Comparison of ENCODE assay signal across 7 cellular contexts in the genomic region with DNA sequence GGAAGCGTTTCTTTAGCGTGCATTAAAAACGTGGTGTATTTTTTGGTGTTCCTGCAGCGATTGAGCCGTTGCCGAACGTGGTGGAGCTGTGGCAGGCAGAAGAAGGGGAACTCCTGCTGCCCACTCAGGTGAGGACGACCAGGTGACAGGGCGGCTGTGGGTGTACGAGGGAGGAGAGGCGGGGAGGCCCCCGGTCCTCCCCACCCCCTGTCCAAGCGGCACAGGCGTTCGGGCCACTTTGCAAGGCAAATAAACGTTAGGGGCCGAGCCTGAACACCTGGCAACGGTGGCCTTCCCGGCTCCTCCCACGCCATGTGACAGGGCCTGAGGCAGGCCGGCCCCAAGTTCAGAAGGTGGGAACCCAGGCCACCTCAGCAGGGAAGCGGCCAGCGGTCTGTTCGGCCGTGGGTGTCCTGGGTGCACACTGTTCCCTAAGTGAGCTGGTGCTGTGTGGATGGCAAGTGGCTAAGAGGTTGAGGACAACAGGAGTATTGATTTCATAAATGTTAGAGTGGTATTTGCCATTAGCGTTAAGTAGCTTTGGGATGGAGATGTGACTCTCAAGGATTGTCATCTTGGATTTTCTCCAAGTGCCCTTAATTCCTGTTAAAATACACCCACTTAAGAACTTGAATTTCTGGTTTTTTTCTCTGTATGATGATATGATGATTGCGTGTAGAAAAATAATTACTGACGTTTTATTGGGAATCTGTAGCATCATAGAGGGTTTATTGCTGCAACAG. TPM values are rescaled to one million over a fixed set of nuclear protein-coding genes. Genes with fewer than 3 reads are reported as not detected.
A peak's percentile ranks its signal among the peaks of the same experiment; 100 is the strongest.
DNase-seq lines count a peak whose midpoint lies in the region; ATAC-seq, FAIRE-seq and TF ChIP-seq lines count a peak whose summit lies in the region.

No MANE protein-coding gene starts in this region.

- H3K4me1 Mint-ChIP-seq in T-helper 2 cell treated with Interferon-gamma antibody and Interleukin-4, amounts not matched to agents 5 μg/mL and 100 μg/mL, for 36 hours (ENCODE audit: low read depth) = peaks cover 58% of the 10 kb centered on the region
- H3K4me1 Mint-ChIP-seq in stimulated activated memory B cell treated with anti-CD40 and anti-IgM and Interleukin-4, amounts not matched to agents 10 μg/mL and 1 μg/mL and 100 μg/mL, for 72 hours = peaks cover 66% of the 10 kb centered on the region

- no peaks in the 10 kb centered on the region for H3K36me3 ChIP-seq in right lobe of liver

- peaks cover 29% of the 10 kb centered on the region for H3K36me3 Mint-ChIP-seq in T-helper 2 cell treated with Interferon-gamma antibody and Interleukin-4, amounts not matched to agents 5 μg/mL and 100 μg/mL, for 36 hours (ENCODE audit: low read depth)
- H3K36me3 Mint-ChIP-seq in stimulated activated memory B cell treated with anti-CD40 and anti-IgM and Interleukin-4, amounts not matched to agents 10 μg/mL and 1 μg/mL and 100 μg/mL, for 72 hours = peaks cover 31% of the 10 kb centered on the region

- intact Hi-C loops in right lobe of liver (cut with DNase I) = loop anchor here in 1 of 2 donors (10.0 kb wide), 1 partner anchor 107 kb away; no protein-coding TSS in a partner anchor

- TF ChIP-seq CTCF in choroid plexus epithelial cell (conservative IDR thresholded peaks at IDR 0.05; ENCODE audit: low read depth, low read length) (no peak), right lobe of liver (IDR thresholded peaks at IDR 0.05) (no peak)

- H3K4me1 ChIP-seq in right lobe of liver = peaks cover 0 to 39% (median 14%) of the 10 kb centered on the region in 4 donors

- no peaks in the 10 kb centered on the region for H3K27me3 Mint-ChIP-seq in T-helper 2 cell treated with Interferon-gamma antibody and Interleukin-4, amounts not matched to agents 5 μg/mL and 100 μg/mL, for 36 hours (ENCODE audit: low read depth)
- H3K27me3 Mint-ChIP-seq in stimulated activated memory B cell treated with anti-CD40 and anti-IgM and Interleukin-4, amounts not matched to agents 10 μg/mL and 1 μg/mL and 100 μg/mL, for 72 hours = no peaks in the 10 kb centered on the region

- peak; percentile 66; the same call in 1 of the 2 replicates for TF ChIP-seq POLR2A in GM12892 (IDR thresholded peaks at IDR 0.05; ENCODE audit: low read depth, low read length)
- peak; percentile 74 for TF ChIP-seq POLR2A in right lobe of liver (IDR thresholded peaks at IDR 0.05)

- WGBS in right lobe of liver (ENCODE audit: insufficient coverage, low coverage, low lambda C conversion rate, missing lambda C conversion rate) = under 1% methylated on average over 12 of the region's 28 CpGs

- H3K4me3 ChIP-seq in Jurkat, Clone E6-1 (ENCODE audit: low read length) = peak overlapping the region; percentile 87
- H3K4me3 ChIP-seq in choroid plexus epithelial cell (ENCODE audit: low read depth, low read length) = peak overlapping the region; percentile 88
- H3K4me3 ChIP-seq in right lobe of liver = peak overlapping the region; percentile 83 to 90 (median 86)

- ATAC-seq in GM21786 (IDR thresholded peaks at IDR 0.05; ENCODE audit: unreplicated experiment) = peak; percentile 53
- peak; percentile 81 to 91 (median 84) for ATAC-seq in right lobe of liver
- ATAC-seq in stimulated activated memory B cell treated with anti-CD40 and anti-IgM and Interleukin-4, amounts not matched to agents 10 μg/mL and 1 μg/mL and 100 μg/mL, for 72 hours = peak; percentile 87

- peak; percentile 99 for FAIRE-seq in GM12892 (lab: Jason Lieb, UNC)

- H3K4me3 Mint-ChIP-seq in T-helper 2 cell treated with Interferon-gamma antibody and Interleukin-4, amounts not matched to agents 5 μg/mL and 100 μg/mL, for 36 hours = peak overlapping the region; percentile 93
- peak overlapping the region; percentile 95 for H3K4me3 Mint-ChIP-seq in stimulated activated memory B cell treated with anti-CD40 and anti-IgM and Interleukin-4, amounts not matched to agents 10 μg/mL and 1 μg/mL and 100 μg/mL, for 72 hours

- no peaks in the 10 kb centered on the region for H3K9me3 Mint-ChIP-seq in T-helper 2 cell treated with Interferon-gamma antibody and Interleukin-4, amounts not matched to agents 5 μg/mL and 100 μg/mL, for 36 hours
- peaks cover 5% of the 10 kb centered on the region for H3K9me3 Mint-ChIP-seq in stimulated activated memory B cell treated with anti-CD40 and anti-IgM and Interleukin-4, amounts not matched to agents 10 μg/mL and 1 μg/mL and 100 μg/mL, for 72 hours

- DNase-seq in GM12892 (ENCODE audit: insufficient read length) (peak; percentile 72), choroid plexus epithelial cell (ENCODE audit: low read depth) (no peak), right lobe of liver (peak; percentile 92 to 97 (median 97))
- no peak for DNase-seq in Jurkat, Clone E6-1 (ENCODE audit: low read depth, low spot score)
- peak; percentile 51 for DNase-seq in T-helper 2 cell treated with Interferon-gamma antibody and Interleukin-4, amounts not matched to agents 5 μg/mL and 100 μg/mL, for 36 hours (ENCODE audit: low spot score)

- H3K27me3 ChIP-seq in right lobe of liver = no peaks in the 10 kb centered on the region

- no peaks in the 10 kb centered on the region for H3K9me3 ChIP-seq in right lobe of liver

- H3K27ac ChIP-seq in right lobe of liver = peak overlapping the region; percentile 81 to 94 (median 92)

- H3K27ac Mint-ChIP-seq in T-helper 2 cell treated with Interferon-gamma antibody and Interleukin-4, amounts not matched to agents 5 μg/mL and 100 μg/mL, for 36 hours = peak overlapping the region; percentile 91
- H3K27ac Mint-ChIP-seq in stimulated activated memory B cell treated with anti-CD40 and anti-IgM and Interleukin-4, amounts not matched to agents 10 μg/mL and 1 μg/mL and 100 μg/mL, for 72 hours = peak overlapping the region; percentile 78

RNA-seq across cellular contexts. Expression of a gene that starts 1.2 kb away (rescaled TPM):
- 64.2 TPM for polyA plus RNA-seq in GM12892 (2012; ENCODE audit: missing spikeins)
- polyA plus RNA-seq in Jurkat, Clone E6-1 (2012; ENCODE audit: insufficient read depth, insufficient read length) = 31.0 TPM
- 10 to 100 TPM; 13.2 to 19.6 (median 14.8) TPM for total RNA-seq in right lobe of liver

Comparison
In these comparisons a context has a peak if more than half of its experiments do, and no peak if none do; other contexts are left out.
1. DNase-seq: peak in GM12892 (single experiment), T-helper 2 cell treated with Interferon-gamma antibody and Interleukin-4, amounts not matched to agents 5 μg/mL and 100 μg/mL, for 36 hours (single experiment) and right lobe of liver (3 of 3); none in Jurkat, Clone E6-1 (single experiment) and choroid plexus epithelial cell (single experiment).
2. Peak in every context shown above with its lines, with median percentiles within 50 percentile points of each other: ATAC-seq and H3K4me3 ChIP-seq.